In the genomic region with DNA sequence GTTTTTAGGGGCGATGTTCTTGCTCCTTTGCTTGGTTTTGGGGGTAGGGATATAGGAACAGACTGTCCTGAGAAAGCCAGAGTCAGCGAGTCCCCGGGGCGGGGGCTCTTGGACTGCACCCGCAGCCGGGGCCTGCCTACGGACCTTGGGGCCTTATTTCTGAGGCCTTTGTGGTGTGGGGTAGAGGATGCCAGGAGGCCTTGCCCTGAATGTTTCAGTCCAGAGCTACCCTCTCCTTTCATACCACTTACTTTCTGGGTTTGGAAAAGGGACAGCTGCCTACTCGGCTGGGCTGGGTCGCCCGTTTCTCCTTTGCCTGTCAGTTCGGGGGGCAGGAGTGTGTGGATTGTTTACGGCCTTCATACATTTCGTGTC, we compare ENCODE assay signal across 8 cellular contexts. TPM values are rescaled to one million over a fixed set of nuclear protein-coding genes. Genes with fewer than 3 reads are reported as not detected.
DNase-seq lines count a peak whose midpoint lies in the region; ATAC-seq and TF ChIP-seq lines count a peak whose summit lies in the region.

No MANE protein-coding gene starts in this region.

- H3K9ac ChIP-seq in PC-3 (ENCODE audit: low read length), result peak overlapping the region; percentile 89
- peak overlapping the region; percentile 95 for H3K9ac ChIP-seq in mucosa of stomach (ENCODE audit: low read length)

- H3K36me3 ChIP-seq in PC-3 (ENCODE audit: low read depth, low read length) (peaks cover 2% of the 10 kb centered on the region; the same call in 1 of the 2 replicates), mucosa of stomach (ENCODE audit: control insufficient read depth, insufficient read depth, low read length) (no peaks in the 10 kb centered on the region)

- H3K27me3 ChIP-seq in PC-3 (ENCODE audit: low read length), result no peaks in the 10 kb centered on the region
- H3K27me3 ChIP-seq in mucosa of stomach (ENCODE audit: control insufficient read depth, insufficient read depth, low read length), result no peaks in the 10 kb centered on the region

- H3F3A ChIP-seq in PC-3 (ENCODE audit: low read length, unreplicated experiment), result no peaks in the 10 kb centered on the region

- H3K4me1 ChIP-seq in PC-3 (ENCODE audit: insufficient read depth, low read length) (peaks cover 14% of the 10 kb centered on the region), mucosa of stomach (ENCODE audit: control insufficient read depth, insufficient read depth, low read length) (peaks cover 9% of the 10 kb centered on the region)

- ATAC-seq in HG02759 (IDR thresholded peaks at IDR 0.05; ENCODE audit: unreplicated experiment) (peak; percentile 26), PC-3 (peak; percentile 6)

- peaks cover 21% of the 10 kb centered on the region for H4K20me1 ChIP-seq in PC-3 (ENCODE audit: low read length)

- POLR2A ChIA-PET in PC-3 (lab: Charles Lee; ENCODE audit: unreplicated experiment), result interaction anchor here (0.6 to 1.6 kb wide), 2 partner anchors 35 to 102 kb away, joined by 3 to 11 read pairs; a partner anchor contains a TSS

- no peak for TF ChIP-seq CTCF in PC-3 (conservative IDR thresholded peaks at IDR 0.05; ENCODE audit: low read depth, low read length)

- intact Hi-C loops in PC-3 (cut with micrococcal nuclease), result no loop called here

- no TSS peak for BruUV-seq in PC-3 (replicated peaks; lab: Mats Ljungman, UMichigan)

- H3K27ac ChIP-seq in PC-3 (ENCODE audit: low read length), result peak overlapping the region; percentile 63

- DNase-seq in NCI-H748 (lab: John Stamatoyannopoulos, UW; ENCODE audit: unreplicated experiment) (peak; percentile 43), NCI-H748 treated with DMSO at 0.1 percent for 48 hours (lab: John Stamatoyannopoulos, UW) (no peak), PC-3 (no peak), dermis microvascular lymphatic vessel endothelial cell (ENCODE audit: low read depth in 2 of 2) (peak; percentile 12 to 36), HT-29 (ENCODE audit: low spot score) (no peak)
- DNase-seq in stimulated activated CD4-positive, alpha-beta T cell treated with anti-CD3 and anti-CD28 coated beads, Interleukin-2, amount 100 ng/mL, for 24 hours, result no peak

- H2AFZ ChIP-seq in PC-3 (ENCODE audit: low read length), result peak overlapping the region; percentile 72

- H3K9me2 ChIP-seq in PC-3 (replicated peaks; ENCODE audit: low read length), result no peaks in the 10 kb centered on the region

- H3K9me3 ChIP-seq in PC-3 (ENCODE audit: low read length) (no peaks in the 10 kb centered on the region), mucosa of stomach (ENCODE audit: control insufficient read depth, low read length) (no peaks in the 10 kb centered on the region)

- H3K4me2 ChIP-seq in PC-3 (ENCODE audit: low read length), result peak overlapping the region; percentile 79

- CTCF ChIA-PET in PC-3 (lab: Charles Lee), result no interaction called here

- peaks cover 67% of the 10 kb centered on the region for H3K79me2 ChIP-seq in PC-3 (ENCODE audit: low read length)

- peak overlapping the region; percentile 83 for H3K4me3 ChIP-seq in PC-3 (ENCODE audit: low read length)
- peak overlapping the region; percentile 83 for H3K4me3 ChIP-seq in mucosa of stomach (ENCODE audit: low read length)

RNA-seq across cellular contexts. Expression of a gene that starts 0.4 kb away (rescaled TPM):
- total RNA-seq in PC-3 (2014; rRNA removed) (44.9 and 46.8 TPM in 2 replicates), dermis microvascular lymphatic vessel endothelial cell (43.8 and 47.5 TPM in 2 replicates)
- 18.5 and 21.7 TPM in 2 replicates for total RNA-seq in HT-29 (2014; rRNA removed; shearing (Covaris generic))

RNA-seq across cellular contexts. Expression of a gene that starts 35.5 kb away (rescaled TPM):
- total RNA-seq in PC-3 (2014; rRNA removed), result 6.2 and 7.9 TPM in 2 replicates
- total RNA-seq in dermis microvascular lymphatic vessel endothelial cell, result 0.76 and 1.7 TPM in 2 replicates
- total RNA-seq in HT-29 (2014; rRNA removed; shearing (Covaris generic)), result 2.5 and 4.2 TPM in 2 replicates

Comparison
In these comparisons a context has a peak if more than half of its experiments do, and no peak if none do; other contexts are left out.
1. DNase-seq: peak in NCI-H748 (single experiment) and dermis microvascular lymphatic vessel endothelial cell (2 of 2); none in NCI-H748 treated with DMSO at 0.1 percent for 48 hours (single experiment), PC-3 (single experiment), HT-29 (single experiment) and stimulated activated CD4-positive, alpha-beta T cell treated with anti-CD3 and anti-CD28 coated beads, Interleukin-2, amount 100 ng/mL, for 24 hours (0 of 2).